ENCODE assay signal across 27 cellular contexts in the genomic region with DNA sequence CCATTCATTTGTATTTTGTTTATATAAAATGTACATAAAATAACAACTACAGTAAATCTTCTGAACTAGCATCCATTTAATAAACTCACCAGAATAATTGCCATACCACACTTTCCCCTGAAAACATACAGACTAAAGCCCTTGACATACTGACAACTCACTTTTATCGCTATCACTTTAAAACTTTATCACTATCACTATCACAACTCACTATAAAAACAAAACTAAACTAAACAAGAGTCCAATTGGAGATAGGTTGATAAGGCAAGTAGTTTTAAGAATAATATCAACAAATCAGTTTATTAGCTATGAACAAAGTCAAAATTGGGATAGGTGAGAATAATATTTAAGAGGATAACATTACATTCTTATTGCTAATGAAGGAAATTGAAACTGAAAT.
DNase-seq lines count a peak whose midpoint lies in the region; FAIRE-seq and TF ChIP-seq lines count a peak whose summit lies in the region.
"Had no signal": no experiment of that assay in that cellular context is flagged by ENCODE, and none has a peak within 500 bp of the region (broad histone marks: within the 10 kb centered on the region; RNA-seq: fewer than 3 reads in every experiment).

No MANE protein-coding gene starts in this region.

- no peak for TF ChIP-seq CTCF in CD14-positive monocyte (IDR thresholded peaks at IDR 0.05)

- POLR2A ChIA-PET in HEK293T (lab: Yijun Ruan, JAX): no interaction called here

- H3K27ac Mint-ChIP-seq in CD14-positive monocyte: no peak overlapping the region
- H3K27ac Mint-ChIP-seq: B cell; CD4-positive, alpha-beta memory T cell; CD4-positive, alpha-beta T cell; CD4-positive, CD25-positive, alpha-beta regulatory T cell; CD8-positive, alpha-beta memory T cell; CD8-positive, alpha-beta T cell had no signal

- no peak overlapping the region for H3K4me3 Mint-ChIP-seq in CD14-positive monocyte
- H3K4me3 Mint-ChIP-seq: B cell; CD4-positive, alpha-beta memory T cell; CD4-positive, alpha-beta T cell; CD4-positive, CD25-positive, alpha-beta regulatory T cell; CD8-positive, alpha-beta memory T cell; CD8-positive, alpha-beta T cell had no signal

- intact Hi-C loops in CD14-positive monocyte (cut with micrococcal nuclease): no loop called here

- H3K9me3 Mint-ChIP-seq in CD14-positive monocyte: peaks cover 0 to 4% (median 0%) of the 10 kb centered on the region in 7 donors
- H3K9me3 Mint-ChIP-seq: CD4-positive, alpha-beta T cell had no signal

- peaks cover 0 to 3% (median 0%) of the 10 kb centered on the region in 3 donors for H3K27me3 Mint-ChIP-seq in CD14-positive monocyte (ENCODE audit: low read depth in 3 of 3)
- H3K27me3 Mint-ChIP-seq: B cell; CD4-positive, alpha-beta memory T cell; CD4-positive, alpha-beta T cell; CD4-positive, CD25-positive, alpha-beta regulatory T cell; CD8-positive, alpha-beta memory T cell had no signal

- H3K36me3 Mint-ChIP-seq in CD14-positive monocyte: no peaks in the 10 kb centered on the region
- H3K36me3 Mint-ChIP-seq: CD4-positive, alpha-beta memory T cell; CD4-positive, CD25-positive, alpha-beta regulatory T cell; CD8-positive, alpha-beta memory T cell; CD8-positive, alpha-beta T cell had no signal

- H3K4me1 Mint-ChIP-seq in CD14-positive monocyte: peaks cover 5% of the 10 kb centered on the region
- H3K4me1 Mint-ChIP-seq: B cell; CD4-positive, alpha-beta memory T cell; CD4-positive, CD25-positive, alpha-beta regulatory T cell; CD8-positive, alpha-beta memory T cell had no signal

- FAIRE-seq in G401.6 (lab: Jason Lieb, UNC): peak; percentile 19
- FAIRE-seq: A549, D721Med had no signal

- DNase-seq in HEK293T (ENCODE audit: extremely low spot score): no peak
- no peak for DNase-seq in CD14-positive monocyte (ENCODE audit: low spot score)
- no peak for DNase-seq in cerebellum (ENCODE audit: low spot score)
- DNase-seq: 8988T; ACHN; AML-193; BE2C; C1 segment of cervical spinal cord; Caco-2; Calu3; CD4-positive, alpha-beta memory T cell; CD4-positive, alpha-beta T cell; CD4-positive, CD25-positive, alpha-beta regulatory T cell; CD8-positive, alpha-beta memory T cell; CD8-positive, alpha-beta T cell; COR-L47; DMS 273 treated with DMSO at 0.1 percent for 48 hours; DMS153; DMS53; DMS79; DMS79 treated with DMSO at 0.1 percent for 48 hours; DND-41; EL had no signal

- CTCF ChIA-PET in HEK293T (lab: Yijun Ruan, JAX): interaction anchor here (0.6 kb wide), 1 partner anchor 120 kb away, joined by 3 read pairs; no protein-coding TSS in a partner anchor

TF ChIP-seq in HEK293T, 16 proteins besides CTCF, POLR2A, EP300 and RAD21:
- TF ChIP-seq SUZ12 (IDR thresholded peaks at IDR 0.05): no peak
- TF ChIP-seq FOXK2 (IDR thresholded peaks at IDR 0.05): peak; percentile 44; the same call in 1 of the 2 replicates
- TF ChIP-seq HDGF (IDR thresholded peaks at IDR 0.05; ENCODE audit: borderline replicate concordance): no peak
- TF ChIP-seq SP1 (IDR thresholded peaks at IDR 0.05): no peak
- TF ChIP-seq ZNF384 (IDR thresholded peaks at IDR 0.05): no peak
- no peak for TF ChIP-seq LEF1 (IDR thresholded peaks at IDR 0.05; ENCODE audit: borderline replicate concordance)
- TF ChIP-seq BHLHE40 (IDR thresholded peaks at IDR 0.05; ENCODE audit: borderline replicate concordance): no peak
- no peak for TF ChIP-seq NFRKB (IDR thresholded peaks at IDR 0.05)
- TF ChIP-seq TARDBP (IDR thresholded peaks at IDR 0.05): no peak
- TF ChIP-seq CTBP1 (IDR thresholded peaks at IDR 0.05; ENCODE audit: borderline replicate concordance): peak; percentile 55; the same call in 1 of the 2 replicates
- no peak for TF ChIP-seq L3MBTL2 (conservative IDR thresholded peaks at IDR 0.05)
- no peak for TF ChIP-seq ELF4 (IDR thresholded peaks at IDR 0.05)
- TF ChIP-seq ARNT (IDR thresholded peaks at IDR 0.05): 0 out of 2 replicates have a peak, but pooled peaks have one; percentile 38
- no peak for TF ChIP-seq FOXA1 (IDR thresholded peaks at IDR 0.05)
- peak; percentile 91 for TF ChIP-seq PKNOX1 (IDR thresholded peaks at IDR 0.05)
- TF ChIP-seq FOXM1 (IDR thresholded peaks at IDR 0.05; ENCODE audit: borderline replicate concordance): no peak
